In genomic region chr1:40040511-40041465, GRCh38 we compare ENCODE assay signal across 1 cellular context.
TF ChIP-seq lines count a peak whose summit lies in the region.

CAP1 (plus strand) TSS chr1:40040729; CDS start chr1:40059347, 18,618 bp downstream.

TF ChIP-seq in HepG2, 621 proteins besides CTCF, POLR2A, EP300 and RAD21 (continued from another document and continues in another):
- no peak for TF ChIP-seq RNF219 (CRISPR knock-in tag; IDR thresholded peaks at IDR 0.05)
- peak; percentile 90 for TF ChIP-seq ARID4A (CRISPR knock-in tag; IDR thresholded peaks at IDR 0.05; ENCODE audit: borderline replicate concordance)
- TF ChIP-seq ZNF543 (CRISPR knock-in tag; IDR thresholded peaks at IDR 0.05) = peak; percentile 44; the same call in 1 of the 2 replicates
- peak; percentile 76; the same call in 1 of the 2 replicates for TF ChIP-seq YEATS2 (CRISPR knock-in tag; IDR thresholded peaks at IDR 0.05; ENCODE audit: borderline replicate concordance)
- TF ChIP-seq ZBTB7B (CRISPR knock-in tag; IDR thresholded peaks at IDR 0.05) = no peak
- no peak for TF ChIP-seq ZNF720 (CRISPR knock-in tag; IDR thresholded peaks at IDR 0.05)
- peak; percentile 23; the same call in 1 of the 2 replicates for TF ChIP-seq ZNF280D (CRISPR knock-in tag; IDR thresholded peaks at IDR 0.05)
- TF ChIP-seq CREB1 (IDR thresholded peaks at IDR 0.05) = peak; percentile 58
- peak; percentile 83 for TF ChIP-seq CREB1 (CRISPR knock-in tag; IDR thresholded peaks at IDR 0.05)
- TF ChIP-seq WIZ (CRISPR knock-in tag; IDR thresholded peaks at IDR 0.05) = no peak
- TF ChIP-seq LRRFIP1 (CRISPR knock-in tag; conservative IDR thresholded peaks at IDR 0.05) = no peak
- peak; percentile 84; the same call in 1 of the 2 replicates for TF ChIP-seq TFAP4 (IDR thresholded peaks at IDR 0.05; ENCODE audit: borderline replicate concordance, low read depth)
- TF ChIP-seq ZNF574 (CRISPR knock-in tag; IDR thresholded peaks at IDR 0.05) = peak; percentile 80; the same call in 1 of the 2 replicates
- TF ChIP-seq SRY (CRISPR knock-in tag; IDR thresholded peaks at IDR 0.05) = no peak
- TF ChIP-seq RNF2 (conservative IDR thresholded peaks at IDR 0.05; ENCODE audit: low read depth) = no peak
- TF ChIP-seq TEAD3 (CRISPR knock-in tag; optimal IDR thresholded peaks at IDR 0.05; ENCODE audit: borderline replicate concordance) = no peak
- peak; percentile 46; the same call in 1 of the 3 replicates for TF ChIP-seq MXI1 (IDR thresholded peaks at IDR 0.05; ENCODE audit: borderline replicate concordance, low read depth, low read length)
- TF ChIP-seq ZBTB2 (CRISPR knock-in tag; IDR thresholded peaks at IDR 0.05; ENCODE audit: low read depth) = 0 out of 2 replicates have a peak, but pooled peaks have one; percentile 21
- TF ChIP-seq ZGPAT (CRISPR knock-in tag; IDR thresholded peaks at IDR 0.05) = peak; percentile 56
- TF ChIP-seq ZNF512 (CRISPR knock-in tag; IDR thresholded peaks at IDR 0.05) = 0 out of 2 replicates have a peak, but pooled peaks have one; percentile 29
- peak; percentile 21; the same call in 1 of the 2 replicates for TF ChIP-seq MTF2 (CRISPR knock-in tag; IDR thresholded peaks at IDR 0.05; ENCODE audit: borderline replicate concordance)
- TF ChIP-seq SIX4 (CRISPR knock-in tag; IDR thresholded peaks at IDR 0.05) = no peak
- TF ChIP-seq NONO (IDR thresholded peaks at IDR 0.05) = no peak
- peak; percentile 35; the same call in 1 of the 2 replicates for TF ChIP-seq NONO (CRISPR knock-in tag; conservative IDR thresholded peaks at IDR 0.05)
- peak; percentile 24; the same call in 1 of the 2 replicates for TF ChIP-seq NCOA2 (CRISPR knock-in tag; IDR thresholded peaks at IDR 0.05)
- TF ChIP-seq ZNF18 (CRISPR knock-in tag; IDR thresholded peaks at IDR 0.05; ENCODE audit: insufficient replicate concordance) = no peak
- TF ChIP-seq TOE1 (CRISPR knock-in tag; IDR thresholded peaks at IDR 0.05) = no peak
- peak; percentile 87 for TF ChIP-seq ZMYM3 (CRISPR knock-in tag; IDR thresholded peaks at IDR 0.05)
- 0 out of 2 replicates have a peak, but pooled peaks have one; percentile 35 for TF ChIP-seq ZNF724P (CRISPR knock-in tag; IDR thresholded peaks at IDR 0.05; ENCODE audit: borderline replicate concordance)
- no peak for TF ChIP-seq RFX5 (IDR thresholded peaks at IDR 0.05; ENCODE audit: low read depth, low read length)
- TF ChIP-seq MIER3 (CRISPR knock-in tag; IDR thresholded peaks at IDR 0.05; ENCODE audit: borderline replicate concordance) = no peak
- no peak for TF ChIP-seq SAFB2 (CRISPR knock-in tag; IDR thresholded peaks at IDR 0.05; ENCODE audit: borderline replicate concordance, low read depth)
- TF ChIP-seq BCL6 (CRISPR knock-in tag; IDR thresholded peaks at IDR 0.05) = no peak; the same call in 1 of the 2 replicates
- TF ChIP-seq HDAC6 (IDR thresholded peaks at IDR 0.05; ENCODE audit: low read depth, low read length) = no peak
